Comparison of ENCODE assay signal across 8 cellular contexts in genomic region chr1:153355445-153356071, GRCh38. TPM values are rescaled to one million over a fixed set of nuclear protein-coding genes. Genes with fewer than 3 reads are reported as not detected.
DNase-seq lines count a peak whose midpoint lies in the region; ATAC-seq and TF ChIP-seq lines count a peak whose summit lies in the region.

No MANE protein-coding gene starts in this region.

- intact Hi-C loops in adrenal gland (cut with DNase I), result no loop called here

- H3K4me3 ChIP-seq in adrenal gland, result no peak overlapping the region

- WGBS in adrenal gland, 4 donors, result 43 to 60% (median 53%) methylated on average over 8 to 10 of the region's 10 CpGs

- ATAC-seq in GM19397 (IDR thresholded peaks at IDR 0.05; ENCODE audit: unreplicated experiment) (no peak), GM19395 (IDR thresholded peaks at IDR 0.05; ENCODE audit: unreplicated experiment) (no peak)

- no peaks in the 10 kb centered on the region for H3K9me3 ChIP-seq in adrenal gland (replicated peaks in 1 of 3)

- H3K27ac ChIP-seq in adrenal gland, result no peak overlapping the region

- peaks cover 12% of the 10 kb centered on the region for H3K27me3 ChIP-seq in adrenal gland

- H3K4me1 ChIP-seq in adrenal gland (replicated peaks in 1 of 2), result no peaks in the 10 kb centered on the region

- TF ChIP-seq POLR2A in adrenal gland (IDR thresholded peaks at IDR 0.05), result no peak

- H3K36me3 ChIP-seq in adrenal gland (replicated peaks in 1 of 2), result no peaks in the 10 kb centered on the region

- DNase-seq in GM03348 (ENCODE audit: low spot score) (peak; percentile 73), KG1 (lab: John Stamatoyannopoulos, UW) (peak; percentile 16), OCI-M1 (lab: John Stamatoyannopoulos, UW) (peak; percentile 88), adrenal gland (peak in 6 of 7 donors; percentile 59 to 76 (median 68)), iPS DF 19.7 (ENCODE audit: low read depth, low spot score) (peak; percentile 52)
- peak; percentile 12 to 21 for DNase-seq in stimulated activated CD8-positive, alpha-beta memory T cell treated with anti-CD3 and anti-CD28 coated beads, Interleukin-2, amount 100 ng/mL, for 48 hours (ENCODE audit: low read depth in 2 of 2)

- peak; percentile 30 to 64 (median 46) for TF ChIP-seq CTCF in adrenal gland (IDR thresholded peaks at IDR 0.05)

RNA-seq across cellular contexts. Expression of gene S100A9, which starts 2.1 kb away (rescaled TPM):
- total RNA-seq in adrenal gland, result 100 to 1,000 TPM in 6 of 8 donors, 10 to 100 TPM in 2; 30.9 to 544 (median 192) TPM
- 100 to 1,000 TPM in 2 of 3 donors, 10 to 100 TPM in 1; 73.9 to 228 (median 151) TPM for polyA plus RNA-seq in adrenal gland

RNA-seq across cellular contexts. Expression of gene PGLYRP4, which starts 6.9 kb away (rescaled TPM):
- total RNA-seq in adrenal gland, result not detected
- polyA plus RNA-seq in adrenal gland, result not detected

RNA-seq across cellular contexts. Expression of gene S100A12, which starts 19.9 kb away (rescaled TPM):
- 1 to 10 TPM in 5 of 8 donors, not detected in 3; 1.1 to 2.2 (median 1.4) TPM for total RNA-seq in adrenal gland
- 1 to 10 TPM; 4.7 to 9.1 (median 5.9) TPM for polyA plus RNA-seq in adrenal gland

RNA-seq across cellular contexts. Expression of gene S100A8, which starts 35.3 kb away (rescaled TPM):
- total RNA-seq in adrenal gland, result 100 to 1,000 TPM in 2 of 8 donors, 10 to 100 TPM in 5, 1 to 10 TPM in 1; 3.4 to 257 (median 58.0) TPM
- polyA plus RNA-seq in adrenal gland, result 100 to 1,000 TPM in 2 of 3 donors, 10 to 100 TPM in 1; 27.6 to 231 (median 164) TPM

RNA-seq across cellular contexts. Expression of gene PGLYRP3, which starts 42.8 kb away (rescaled TPM):
- total RNA-seq in adrenal gland, result not detected
- not detected for polyA plus RNA-seq in adrenal gland

Comparison
In these comparisons a context has a peak if more than half of its experiments do, and no peak if none do; other contexts are left out.
1. DNase-seq: peak in every context shown above with its lines; median percentile 88 in OCI-M1; 73 in GM03348; 68 in adrenal gland; 52 in iPS DF 19.7; 16 in stimulated activated CD8-positive, alpha-beta memory T cell treated with anti-CD3 and anti-CD28 coated beads, Interleukin-2, amount 100 ng/mL, for 48 hours; 16 in KG1.